10 cellular contexts compared by ENCODE assay signal in the genomic region with DNA sequence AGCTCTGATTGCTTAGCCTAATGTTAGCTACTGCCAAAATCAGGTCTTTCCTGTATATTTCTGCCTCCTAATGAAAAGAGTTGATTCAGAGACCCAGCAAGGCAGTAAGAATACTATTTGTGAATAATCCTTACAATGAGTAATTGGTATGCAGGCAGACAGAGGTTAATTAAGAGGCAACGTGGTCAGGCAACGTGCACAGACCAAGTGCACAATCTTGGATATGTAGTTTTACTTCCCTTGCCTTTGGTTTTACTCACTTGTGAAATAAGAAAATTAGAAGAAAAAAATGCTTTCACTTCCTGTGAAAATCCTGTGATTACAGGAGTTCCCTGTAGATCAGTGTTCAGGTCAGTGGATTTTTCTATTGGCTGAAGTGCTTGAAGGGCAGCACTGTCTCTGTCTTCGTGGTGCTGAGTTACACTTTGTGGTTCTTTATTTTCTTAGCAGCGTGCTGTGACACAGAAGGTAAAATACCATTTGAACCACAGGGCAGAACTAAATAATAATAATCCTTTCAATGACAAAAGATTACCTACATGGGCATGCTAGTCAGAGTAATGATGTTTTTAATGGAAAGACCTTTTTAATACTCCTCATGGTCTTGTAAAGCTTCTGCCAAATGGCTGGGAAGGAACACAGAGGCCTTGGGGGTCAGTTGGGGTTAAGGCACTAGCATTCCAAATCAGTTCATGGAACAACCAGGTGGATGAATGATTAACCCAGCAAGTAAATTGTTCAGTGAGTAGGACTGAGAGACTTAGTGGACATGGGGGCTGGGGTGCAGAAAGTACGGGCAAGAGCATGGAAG.
A peak's percentile ranks its signal among the peaks of the same experiment; 100 is the strongest.
DNase-seq lines count a peak whose midpoint lies in the region; ATAC-seq and TF ChIP-seq lines count a peak whose summit lies in the region.
"Had no signal": no experiment of that assay in that cellular context is flagged by ENCODE, and none has a peak within 500 bp of the region (broad histone marks: within the 10 kb centered on the region; RNA-seq: fewer than 3 reads in every experiment).

No MANE protein-coding gene starts in this region.

- no peaks in the 10 kb centered on the region for H3K9me3 ChIP-seq in Loucy (ENCODE audit: insufficient read depth, low read depth, low read length)
- H3K9me3 ChIP-seq: SJCRH30 had no signal

- H3K4me3 ChIP-seq in Loucy (ENCODE audit: low read length, poor library complexity, severe bottlenecking): peak overlapping the region; percentile 72
- H3K4me3 ChIP-seq: SJCRH30 had no signal

- ATAC-seq in foreskin keratinocyte (peak; percentile 41), HG02571 (IDR thresholded peaks at IDR 0.05; ENCODE audit: unreplicated experiment) (no peak), GM21360 (IDR thresholded peaks at IDR 0.05; ENCODE audit: unreplicated experiment) (no peak)

- H3K9me2 ChIP-seq in Loucy (replicated peaks; ENCODE audit: low read depth, low read length): no peaks in the 10 kb centered on the region

- POLR2A ChIA-PET in activated CD4-positive, alpha-beta T cell treated with anti-CD3 and anti-CD28 coated beads, Interleukin-2, amount 10 ng/mL, durations not matched to agents 7 days and 5 days (lab: Charles Lee): no interaction called here

- no peak overlapping the region for H3K27ac ChIP-seq in foreskin keratinocyte
- H3K27ac ChIP-seq: SJCRH30 had no signal

- H3F3A ChIP-seq in Loucy (ENCODE audit: low read depth): no peaks in the 10 kb centered on the region

- H3K4me3 Mint-ChIP-seq in type B pancreatic cell: peak overlapping the region; percentile 75
- no peak overlapping the region for H3K4me3 Mint-ChIP-seq in activated CD4-positive, alpha-beta T cell treated with anti-CD3 and anti-CD28 coated beads, Interleukin-2, amount 10 ng/mL, durations not matched to agents 7 days and 5 days
- H3K4me3 Mint-ChIP-seq: central memory CD8-positive, alpha-beta T cell had no signal

- peak overlapping the region; percentile 89 for H3K4me2 ChIP-seq in Loucy (ENCODE audit: low read depth, low read length, poor library complexity, severe bottlenecking)

- H3K36me3 ChIP-seq in Loucy (ENCODE audit: insufficient read depth, low read length): no peaks in the 10 kb centered on the region

- DNase-seq in SKM-1 (lab: John Stamatoyannopoulos, UW; ENCODE audit: unreplicated experiment): peak; percentile 4
- no peak for DNase-seq in SKM-1 treated with dmso at 0.1 percent for 144 hours (lab: John Stamatoyannopoulos, UW; ENCODE audit: unreplicated experiment)
- DNase-seq in foreskin keratinocyte: peak; percentile 18 to 58
- DNase-seq in type B pancreatic cell (ENCODE audit: extremely low spot score, unreplicated experiment): no peak
- no peak for DNase-seq in activated CD4-positive, alpha-beta T cell treated with anti-CD3 and anti-CD28 coated beads, Interleukin-2, amount 10 ng/mL, durations not matched to agents 7 days and 5 days

- no peaks in the 10 kb centered on the region for H3K79me2 ChIP-seq in Loucy (ENCODE audit: insufficient read depth, low read length)

- H3K9ac ChIP-seq in Loucy (ENCODE audit: low read depth, low read length, poor library complexity, severe bottlenecking): peak overlapping the region; percentile 56

- H3K27me3 ChIP-seq in Loucy (ENCODE audit: insufficient read depth, low read length, poor library complexity, severe bottlenecking) (no peaks in the 10 kb centered on the region), foreskin keratinocyte (no peaks in the 10 kb centered on the region)
- H3K27me3 ChIP-seq: SJCRH30 had no signal

- TF ChIP-seq CTCF in Loucy (conservative IDR thresholded peaks at IDR 0.05; ENCODE audit: low read length) (no peak), foreskin keratinocyte (conservative IDR thresholded peaks at IDR 0.05) (no peak), type B pancreatic cell (conservative IDR thresholded peaks at IDR 0.05) (no peak)

- H3K27ac Mint-ChIP-seq in type B pancreatic cell: peak overlapping the region; percentile 82
- no peak overlapping the region for H3K27ac Mint-ChIP-seq in activated CD4-positive, alpha-beta T cell treated with anti-CD3 and anti-CD28 coated beads, Interleukin-2, amount 10 ng/mL, durations not matched to agents 7 days and 5 days

- CTCF ChIA-PET in activated CD4-positive, alpha-beta T cell treated with anti-CD3 and anti-CD28 coated beads, Interleukin-2, amount 10 ng/mL, durations not matched to agents 7 days and 5 days (lab: Charles Lee): no interaction called here

- H3K27me3 Mint-ChIP-seq in type B pancreatic cell: no peaks in the 10 kb centered on the region
- H3K27me3 Mint-ChIP-seq in activated CD4-positive, alpha-beta T cell treated with anti-CD3 and anti-CD28 coated beads, Interleukin-2, amount 10 ng/mL, durations not matched to agents 7 days and 5 days: peaks cover 4% of the 10 kb centered on the region
- H3K27me3 Mint-ChIP-seq: central memory CD8-positive, alpha-beta T cell had no signal

- no peaks in the 10 kb centered on the region for H3K36me3 Mint-ChIP-seq in type B pancreatic cell
- no peaks in the 10 kb centered on the region for H3K36me3 Mint-ChIP-seq in activated CD4-positive, alpha-beta T cell treated with anti-CD3 and anti-CD28 coated beads, Interleukin-2, amount 10 ng/mL, durations not matched to agents 7 days and 5 days (ENCODE audit: low read depth)

- H3K4me1 ChIP-seq in Loucy (ENCODE audit: insufficient read depth, low read length, poor library complexity, severe bottlenecking) (peaks cover 51% of the 10 kb centered on the region), foreskin keratinocyte (no peaks in the 10 kb centered on the region)
- H3K4me1 ChIP-seq: SJCRH30 had no signal

- H3K4me1 Mint-ChIP-seq in type B pancreatic cell (ENCODE audit: unreplicated experiment): peaks cover 44% of the 10 kb centered on the region
- H3K4me1 Mint-ChIP-seq in activated CD4-positive, alpha-beta T cell treated with anti-CD3 and anti-CD28 coated beads, Interleukin-2, amount 10 ng/mL, durations not matched to agents 7 days and 5 days: peaks cover 10% of the 10 kb centered on the region
- H3K4me1 Mint-ChIP-seq: central memory CD8-positive, alpha-beta T cell had no signal

- 0 out of 2 replicates have a peak overlapping the region, but pooled peaks have one; percentile 2 for H2AFZ ChIP-seq in Loucy (ENCODE audit: low read length)

- no peaks in the 10 kb centered on the region for H4K20me1 ChIP-seq in Loucy (ENCODE audit: insufficient read depth, low read length, poor library complexity, severe bottlenecking)

- no peaks in the 10 kb centered on the region for H3K9me3 Mint-ChIP-seq in type B pancreatic cell
- no peaks in the 10 kb centered on the region for H3K9me3 Mint-ChIP-seq in activated CD4-positive, alpha-beta T cell treated with anti-CD3 and anti-CD28 coated beads, Interleukin-2, amount 10 ng/mL, durations not matched to agents 7 days and 5 days

Comparison
In these comparisons a context has a peak if more than half of its experiments do, and no peak if none do; other contexts are left out.
1. DNase-seq: peak in SKM-1 (single experiment) and foreskin keratinocyte (2 of 2); none in SKM-1 treated with dmso at 0.1 percent for 144 hours (single experiment), type B pancreatic cell (single experiment) and activated CD4-positive, alpha-beta T cell treated with anti-CD3 and anti-CD28 coated beads, Interleukin-2, amount 10 ng/mL, durations not matched to agents 7 days and 5 days (single experiment).